2 cellular contexts compared by ENCODE assay signal in genomic region chr16:75364286-75364791, GRCh38.
TF ChIP-seq lines count a peak whose summit lies in the region.

No MANE protein-coding gene starts in this region.

TF ChIP-seq in K562, 482 proteins besides CTCF, POLR2A, EP300 and RAD21:
- TF ChIP-seq CREB3L1 (IDR thresholded peaks at IDR 0.05; ENCODE audit: borderline replicate concordance, low read depth) (no peak), C11orf30 (IDR thresholded peaks at IDR 0.05; ENCODE audit: low read depth) (peak; percentile 58; the same call in 1 of the 2 replicates), ZNF778 (CRISPR knock-in tag; IDR thresholded peaks at IDR 0.05) (no peak), TAF9B (IDR thresholded peaks at IDR 0.05; ENCODE audit: partially characterized antibody) (no peak), ZNF316 (IDR thresholded peaks at IDR 0.05) (peak; percentile 70; the same call in 1 of the 2 replicates), MAFG (tag; conservative IDR thresholded peaks at IDR 0.05) (peak; percentile 42; the same call in 1 of the 2 replicates), ZFP1 (CRISPR knock-in tag; IDR thresholded peaks at IDR 0.05) (no peak), U2AF2 (optimal IDR thresholded peaks at IDR 0.05; ENCODE audit: low read depth, low read length) (no peak), MCM7 (IDR thresholded peaks at IDR 0.05) (no peak)

TF ChIP-seq in neural cell, 6 proteins besides CTCF, POLR2A, EP300 and RAD21 (continued from another document):
- TF ChIP-seq REST (IDR thresholded peaks at IDR 0.05; ENCODE audit: borderline replicate concordance) (peak; percentile 92), TAF1 (IDR thresholded peaks at IDR 0.05; ENCODE audit: low read depth) (no peak), MXI1 (conservative IDR thresholded peaks at IDR 0.05; ENCODE audit: poor library complexity, severe bottlenecking) (peak; percentile 34), EZH2 (IDR thresholded peaks at IDR 0.05; ENCODE audit: borderline replicate concordance, insufficient read depth, low read length, poor library complexity, severe bottlenecking) (no peak)
